8 cellular contexts compared by ENCODE assay signal in genomic region chr2:9656270-9656766, GRCh38. TPM values are rescaled to one million over a fixed set of nuclear protein-coding genes. Genes with fewer than 3 reads are reported as not detected.
DNase-seq lines count a peak whose midpoint lies in the region; ATAC-seq and TF ChIP-seq lines count a peak whose summit lies in the region.

No MANE protein-coding gene starts in this region.

- ATAC-seq in GM19372 (IDR thresholded peaks at IDR 0.05; ENCODE audit: low read depth, unreplicated experiment) (peak; percentile 90), HG03378 (IDR thresholded peaks at IDR 0.05; ENCODE audit: unreplicated experiment) (peak; percentile 92)

- TF ChIP-seq CTCF in WERI-Rb-1 (IDR thresholded peaks at IDR 0.05; ENCODE audit: low read depth, low read length), result no peak

- H3K9me3 ChIP-seq in WERI-Rb-1 (ENCODE audit: severe bottlenecking), result no peaks in the 10 kb centered on the region

- DNase-seq in WERI-Rb-1 (peak; percentile 65), dermis microvascular lymphatic vessel endothelial cell (ENCODE audit: low read depth in 2 of 2) (peak; percentile 6 to 97), C1 segment of cervical spinal cord (lab: John Stamatoyannopoulos, UW) (no peak), NCI-H748 (lab: John Stamatoyannopoulos, UW; ENCODE audit: unreplicated experiment) (no peak)
- DNase-seq in stimulated activated CD4-positive, alpha-beta T cell treated with anti-CD3 and anti-CD28 coated beads, Interleukin-4, amount 100 ng/mL, for 1 hour, result peak; percentile 45

- no peaks in the 10 kb centered on the region for H3K36me3 ChIP-seq in ACC112 (ENCODE audit: insufficient read depth, low read length)
- H3K36me3 ChIP-seq in WERI-Rb-1, result no peaks in the 10 kb centered on the region

- no peaks in the 10 kb centered on the region for H3K79me2 ChIP-seq in ACC112 (ENCODE audit: control insufficient read depth, insufficient read depth, low read length, unreplicated experiment)

- H3K27ac ChIP-seq in ACC112 (ENCODE audit: low read depth, low read length), result peak overlapping the region; percentile 81
- no peak overlapping the region for H3K27ac ChIP-seq in WERI-Rb-1

- H2AFZ ChIP-seq in ACC112 (ENCODE audit: low read length, unreplicated experiment), result no peak overlapping the region

- no peaks in the 10 kb centered on the region for H3K27me3 ChIP-seq in ACC112 (ENCODE audit: insufficient read depth, low read length)
- no peaks in the 10 kb centered on the region for H3K27me3 ChIP-seq in WERI-Rb-1 (ENCODE audit: insufficient read depth, low read depth, severe bottlenecking)

- H3K4me1 ChIP-seq in ACC112 (ENCODE audit: control insufficient read depth, insufficient read depth, low read length, unreplicated experiment), result peaks cover 34% of the 10 kb centered on the region

- H3K4me3 ChIP-seq in ACC112 (ENCODE audit: low read depth, low read length), result peak overlapping the region; percentile 11; the same call in 1 of the 2 replicates
- no peak overlapping the region for H3K4me3 ChIP-seq in WERI-Rb-1 (ENCODE audit: low read depth, low read length)

RNA-seq across cellular contexts. Expression of gene YWHAQ, which starts 25.5 kb away (rescaled TPM):
- 188 and 199 TPM in 2 replicates for total RNA-seq in dermis microvascular lymphatic vessel endothelial cell

Comparison
In these comparisons a context has a peak if more than half of its experiments do, and no peak if none do; other contexts are left out.
1. DNase-seq: peak in WERI-Rb-1 (single experiment), dermis microvascular lymphatic vessel endothelial cell (2 of 2) and stimulated activated CD4-positive, alpha-beta T cell treated with anti-CD3 and anti-CD28 coated beads, Interleukin-4, amount 100 ng/mL, for 1 hour (single experiment); none in C1 segment of cervical spinal cord (0 of 14) and NCI-H748 (single experiment).